In genomic region chr17:43616865-43617264, GRCh38 we compare ENCODE assay signal across 15 cellular contexts. TPM values are rescaled to one million over a fixed set of nuclear protein-coding genes. Genes with fewer than 3 reads are reported as not detected.
DNase-seq lines count a peak whose midpoint lies in the region; ATAC-seq and TF ChIP-seq lines count a peak whose summit lies in the region.
"Had no signal": no experiment of that assay in that cellular context is flagged by ENCODE, and none has a peak within 500 bp of the region (broad histone marks: within the 10 kb centered on the region; RNA-seq: fewer than 3 reads in every experiment).

No MANE protein-coding gene starts in this region.

- no peak overlapping the region for H3K4me3 ChIP-seq in right atrium auricular region

- H3K27ac ChIP-seq in right atrium auricular region: no peak overlapping the region

- H3K27me3 Mint-ChIP-seq in effector memory CD8-positive, alpha-beta T cell: peaks cover 7 to 51% of the 10 kb centered on the region in 2 donors

- H3K4me3 Mint-ChIP-seq in effector memory CD8-positive, alpha-beta T cell: no peak overlapping the region
- H3K4me3 Mint-ChIP-seq: CD14-positive monocyte; CD8-positive, alpha-beta memory T cell; H9 had no signal

- no peaks in the 10 kb centered on the region for H3K4me1 ChIP-seq in right atrium auricular region

- no peaks in the 10 kb centered on the region for H3K4me1 Mint-ChIP-seq in effector memory CD8-positive, alpha-beta T cell (ENCODE audit: low read depth in 2 of 2)
- H3K4me1 Mint-ChIP-seq: CD8-positive, alpha-beta memory T cell had no signal

- no peaks in the 10 kb centered on the region for H3K9me3 Mint-ChIP-seq in effector memory CD8-positive, alpha-beta T cell
- H3K9me3 Mint-ChIP-seq: H9 had no signal

- TF ChIP-seq CTCF in right atrium auricular region (IDR thresholded peaks at IDR 0.05): no peak

- no peak overlapping the region for H3K27ac Mint-ChIP-seq in effector memory CD8-positive, alpha-beta T cell

- intact Hi-C loops in left colon (cut with DNase I, micrococcal nuclease) (no loop called here), sciatic nerve (cut with DNase I) (no loop called here)

- DNase-seq in NCI-H69 (lab: John Stamatoyannopoulos, UW) (peak; percentile 9), left colon (peak in 1 of 2 donors; percentile 37), sciatic nerve (ENCODE audit: low spot score) (no peak), right atrium auricular region (ENCODE audit: low spot score) (no peak), KG1 (lab: John Stamatoyannopoulos, UW) (no peak)
- no peak for DNase-seq in effector memory CD8-positive, alpha-beta T cell
- DNase-seq: Caco-2; CD8-positive, alpha-beta memory T cell; DND-41; GDM1; GOT3; H9; IMR-90 had no signal

- H3K36me3 Mint-ChIP-seq in effector memory CD8-positive, alpha-beta T cell (ENCODE audit: insufficient read depth): peaks cover 5% of the 10 kb centered on the region
- H3K36me3 Mint-ChIP-seq: CD14-positive monocyte; CD8-positive, alpha-beta memory T cell had no signal

- H3K27me3 ChIP-seq in right atrium auricular region: no peaks in the 10 kb centered on the region

- ATAC-seq in left colon: peak; percentile 94
- peak; percentile 69 for ATAC-seq in sciatic nerve
- no peak for ATAC-seq in HG02642 (IDR thresholded peaks at IDR 0.05; ENCODE audit: poor library complexity, unreplicated experiment)
- no peak for ATAC-seq in effector memory CD8-positive, alpha-beta T cell (replicated peaks)

- H3K36me3 ChIP-seq in right atrium auricular region: no peaks in the 10 kb centered on the region

- H3K9me3 ChIP-seq in right atrium auricular region: no peaks in the 10 kb centered on the region
- H3K9me3 ChIP-seq: Caco-2 had no signal

RNA-seq across cellular contexts. Expression of gene MEOX1, which starts 44.9 kb away (rescaled TPM):
- total RNA-seq in left colon: 1 to 10 TPM; 1.2 to 1.8 TPM
- 19.5 TPM for total RNA-seq in sciatic nerve
- 10 to 100 TPM in 1 of 2 donors, 1 to 10 TPM in 1; 3.9 to 13.8 TPM for total RNA-seq in right atrium auricular region
- total RNA-seq: H9 had no signal

Comparison
In these comparisons a context has a peak if more than half of its experiments do, and no peak if none do; other contexts are left out.
1. ATAC-seq: peak in left colon (single experiment) and sciatic nerve (single experiment); none in HG02642 (single experiment) and effector memory CD8-positive, alpha-beta T cell (single experiment).